In the genomic region with DNA sequence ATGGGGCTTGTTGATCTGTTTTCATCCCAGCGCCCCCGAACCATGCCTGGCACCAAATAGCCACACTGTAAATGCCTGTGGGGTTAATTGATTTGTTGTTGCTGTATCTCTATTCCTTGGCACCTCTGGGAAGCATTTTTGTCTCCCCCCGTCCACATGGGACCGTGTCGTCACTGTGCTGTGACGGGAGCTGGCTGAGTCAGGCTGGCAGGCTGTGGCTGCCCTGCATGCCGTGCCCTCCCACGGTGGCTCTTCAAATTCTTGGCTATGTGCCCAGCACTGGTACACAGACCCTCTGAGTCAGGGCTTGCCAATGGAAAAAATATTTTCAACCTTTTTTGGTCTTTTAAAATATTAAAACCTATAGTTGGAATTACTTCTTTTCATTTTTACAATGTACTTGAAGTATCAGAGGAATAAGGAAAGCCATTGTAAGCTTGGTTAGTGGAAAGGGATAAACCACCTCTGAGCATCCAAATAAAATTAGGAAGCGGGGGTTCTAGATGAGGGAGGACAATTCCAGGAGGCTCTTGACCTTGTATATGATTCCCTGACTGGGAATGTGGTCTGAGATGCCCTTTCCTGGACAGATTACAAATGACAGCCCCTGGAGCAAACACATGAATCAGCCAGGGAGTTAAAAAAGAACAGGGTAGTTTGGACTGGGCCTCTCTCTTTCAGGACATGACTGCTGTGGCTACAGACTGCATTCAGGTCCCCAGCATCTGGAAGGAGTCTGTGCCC, we compare ENCODE assay signal across 10 cellular contexts. TPM values are rescaled to one million over a fixed set of nuclear protein-coding genes. Genes with fewer than 3 reads are reported as not detected.
DNase-seq lines count a peak whose midpoint lies in the region; ATAC-seq and TF ChIP-seq lines count a peak whose summit lies in the region.
"Had no signal": no experiment of that assay in that cellular context is flagged by ENCODE, and none has a peak within 500 bp of the region (broad histone marks: within the 10 kb centered on the region; RNA-seq: fewer than 3 reads in every experiment).

No MANE protein-coding gene starts in this region.

- H4K20me1 ChIP-seq in neural progenitor cell (ENCODE audit: low read depth): no peaks in the 10 kb centered on the region

- no peak overlapping the region for H2AFZ ChIP-seq in neural progenitor cell (replicated peaks)

- H3K9ac ChIP-seq in mucosa of stomach (ENCODE audit: low read length) (peak overlapping the region; percentile 15), subcutaneous abdominal adipose tissue (ENCODE audit: low read length in 5 of 5) (peak overlapping the region in 1 of 5 donors; percentile 49), neural progenitor cell (no peak overlapping the region)

- H3K4me3 ChIP-seq in coronary artery (peak overlapping the region; percentile 28), mucosa of stomach (ENCODE audit: low read length) (no peak overlapping the region), subcutaneous abdominal adipose tissue (ENCODE audit: low read depth in 1 of 5, low read length in 5 of 5) (no peak overlapping the region), neural progenitor cell (no peak overlapping the region)
- H3K4me3 ChIP-seq: right lobe of liver had no signal

- H3K9me3 ChIP-seq in mucosa of stomach (ENCODE audit: control insufficient read depth, low read length) (no peaks in the 10 kb centered on the region), subcutaneous abdominal adipose tissue (ENCODE audit: control insufficient read depth in 5 of 5, low read length in 5 of 5) (peaks cover 0 to 10% (median 0%) of the 10 kb centered on the region in 5 donors), neural progenitor cell (ENCODE audit: low read depth) (peaks cover 14% of the 10 kb centered on the region)

- H3K27me3 Mint-ChIP-seq in neural progenitor cell (ENCODE audit: insufficient read depth, low read depth): peaks cover 2% of the 10 kb centered on the region

- H3K79me2 ChIP-seq in neural progenitor cell (ENCODE audit: low read depth): no peaks in the 10 kb centered on the region

- peaks cover 27% of the 10 kb centered on the region for H3K36me3 Mint-ChIP-seq in neural progenitor cell

- H3F3A ChIP-seq in neural progenitor cell (ENCODE audit: low read depth): no peaks in the 10 kb centered on the region

- peaks cover 20% of the 10 kb centered on the region for H3K9me3 Mint-ChIP-seq in neural progenitor cell

- no peak overlapping the region for H3K4me3 Mint-ChIP-seq in neural progenitor cell

- no peak overlapping the region for H3K27ac Mint-ChIP-seq in neural progenitor cell

- H3K36me3 ChIP-seq in mucosa of stomach (ENCODE audit: control insufficient read depth, insufficient read depth, low read length) (no peaks in the 10 kb centered on the region), subcutaneous abdominal adipose tissue (ENCODE audit: control insufficient read depth in 5 of 5, insufficient read depth in 5 of 5, low read length in 5 of 5) (peaks cover 0 to 5% (median 0%) of the 10 kb centered on the region in 5 donors), neural progenitor cell (peaks cover 13% of the 10 kb centered on the region)
- H3K36me3 ChIP-seq: right lobe of liver had no signal

- no peak overlapping the region for H3K4me2 ChIP-seq in neural progenitor cell

- peaks cover 2% of the 10 kb centered on the region for H3K4me1 Mint-ChIP-seq in neural progenitor cell

- peak; percentile 79 for ATAC-seq in SK-N-SH treated with all-trans-retinoic acid at 6 μM for 48 hours

- DNase-seq in DMS 273 (lab: John Stamatoyannopoulos, UW; ENCODE audit: unreplicated experiment): peak; percentile 78
- DNase-seq in DMS 273 treated with DMSO at 0.1 percent for 48 hours (lab: John Stamatoyannopoulos, UW): no peak
- DNase-seq in coronary artery (ENCODE audit: low spot score): peak; percentile 90
- no peak for DNase-seq in neural progenitor cell (ENCODE audit: low spot score)
- no peak for DNase-seq in iPS-NIHi11 (ENCODE audit: low spot score)

- H3K27ac ChIP-seq in coronary artery (peak overlapping the region; percentile 81 to 90), subcutaneous abdominal adipose tissue (ENCODE audit: low read depth, low read length) (peak overlapping the region; percentile 52), neural progenitor cell (no peak overlapping the region)
- H3K27ac ChIP-seq: 22Rv1 had no signal

- H3K27me3 ChIP-seq in mucosa of stomach (ENCODE audit: control insufficient read depth, insufficient read depth, low read length) (no peaks in the 10 kb centered on the region), subcutaneous abdominal adipose tissue (ENCODE audit: control insufficient read depth in 5 of 5, insufficient read depth in 4 of 5, low read length in 5 of 5) (no peaks in the 10 kb centered on the region), neural progenitor cell (no peaks in the 10 kb centered on the region)
- H3K27me3 ChIP-seq: right lobe of liver had no signal

- H3K4me1 ChIP-seq in mucosa of stomach (ENCODE audit: control insufficient read depth, insufficient read depth, low read length) (peaks cover 62% of the 10 kb centered on the region), subcutaneous abdominal adipose tissue (ENCODE audit: control insufficient read depth in 5 of 5, insufficient read depth in 5 of 5, low read length in 5 of 5) (peaks cover 0 to 46% (median 32%) of the 10 kb centered on the region in 5 donors), neural progenitor cell (no peaks in the 10 kb centered on the region)

- TF ChIP-seq CTCF in coronary artery (IDR thresholded peaks at IDR 0.05): no peak
- TF ChIP-seq CTCF in neural progenitor cell (IDR thresholded peaks at IDR 0.05): no peak

TF ChIP-seq in SK-N-SH treated with all-trans-retinoic acid at 6 μM for 48 hours, 23 proteins besides CTCF, POLR2A, EP300 and RAD21:
- peak; percentile 27; the same call in 1 of the 2 replicates for TF ChIP-seq ISL1 (CRISPR knock-in tag; IDR thresholded peaks at IDR 0.05)
- peak; percentile 54; the same call in 1 of the 2 replicates for TF ChIP-seq CSDC2 (CRISPR knock-in tag; IDR thresholded peaks at IDR 0.05)
- TF ChIP-seq ZNF565 (CRISPR knock-in tag; conservative IDR thresholded peaks at IDR 0.05; ENCODE audit: low read depth): no peak
- no peak for TF ChIP-seq ZFP3 (CRISPR knock-in tag; IDR thresholded peaks at IDR 0.05)
- TF ChIP-seq, protein P1, sequence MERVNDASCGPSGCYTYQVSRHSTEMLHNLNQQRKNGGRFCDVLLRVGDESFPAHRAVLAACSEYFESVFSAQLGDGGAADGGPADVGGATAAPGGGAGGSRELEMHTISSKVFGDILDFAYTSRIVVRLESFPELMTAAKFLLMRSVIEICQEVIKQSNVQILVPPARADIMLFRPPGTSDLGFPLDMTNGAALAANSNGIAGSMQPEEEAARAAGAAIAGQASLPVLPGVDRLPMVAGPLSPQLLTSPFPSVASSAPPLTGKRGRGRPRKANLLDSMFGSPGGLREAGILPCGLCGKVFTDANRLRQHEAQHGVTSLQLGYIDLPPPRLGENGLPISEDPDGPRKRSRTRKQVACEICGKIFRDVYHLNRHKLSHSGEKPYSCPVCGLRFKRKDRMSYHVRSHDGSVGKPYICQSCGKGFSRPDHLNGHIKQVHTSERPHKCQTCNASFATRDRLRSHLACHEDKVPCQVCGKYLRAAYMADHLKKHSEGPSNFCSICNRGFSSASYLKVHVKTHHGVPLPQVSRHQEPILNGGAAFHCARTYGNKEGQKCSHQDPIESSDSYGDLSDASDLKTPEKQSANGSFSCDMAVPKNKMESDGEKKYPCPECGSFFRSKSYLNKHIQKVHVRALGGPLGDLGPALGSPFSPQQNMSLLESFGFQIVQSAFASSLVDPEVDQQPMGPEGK (CRISPR knock-in tag; IDR thresholded peaks at IDR 0.05; ENCODE audit: borderline replicate concordance): peak; percentile 54; the same call in 1 of the 2 replicates
- TF ChIP-seq, protein P2, sequence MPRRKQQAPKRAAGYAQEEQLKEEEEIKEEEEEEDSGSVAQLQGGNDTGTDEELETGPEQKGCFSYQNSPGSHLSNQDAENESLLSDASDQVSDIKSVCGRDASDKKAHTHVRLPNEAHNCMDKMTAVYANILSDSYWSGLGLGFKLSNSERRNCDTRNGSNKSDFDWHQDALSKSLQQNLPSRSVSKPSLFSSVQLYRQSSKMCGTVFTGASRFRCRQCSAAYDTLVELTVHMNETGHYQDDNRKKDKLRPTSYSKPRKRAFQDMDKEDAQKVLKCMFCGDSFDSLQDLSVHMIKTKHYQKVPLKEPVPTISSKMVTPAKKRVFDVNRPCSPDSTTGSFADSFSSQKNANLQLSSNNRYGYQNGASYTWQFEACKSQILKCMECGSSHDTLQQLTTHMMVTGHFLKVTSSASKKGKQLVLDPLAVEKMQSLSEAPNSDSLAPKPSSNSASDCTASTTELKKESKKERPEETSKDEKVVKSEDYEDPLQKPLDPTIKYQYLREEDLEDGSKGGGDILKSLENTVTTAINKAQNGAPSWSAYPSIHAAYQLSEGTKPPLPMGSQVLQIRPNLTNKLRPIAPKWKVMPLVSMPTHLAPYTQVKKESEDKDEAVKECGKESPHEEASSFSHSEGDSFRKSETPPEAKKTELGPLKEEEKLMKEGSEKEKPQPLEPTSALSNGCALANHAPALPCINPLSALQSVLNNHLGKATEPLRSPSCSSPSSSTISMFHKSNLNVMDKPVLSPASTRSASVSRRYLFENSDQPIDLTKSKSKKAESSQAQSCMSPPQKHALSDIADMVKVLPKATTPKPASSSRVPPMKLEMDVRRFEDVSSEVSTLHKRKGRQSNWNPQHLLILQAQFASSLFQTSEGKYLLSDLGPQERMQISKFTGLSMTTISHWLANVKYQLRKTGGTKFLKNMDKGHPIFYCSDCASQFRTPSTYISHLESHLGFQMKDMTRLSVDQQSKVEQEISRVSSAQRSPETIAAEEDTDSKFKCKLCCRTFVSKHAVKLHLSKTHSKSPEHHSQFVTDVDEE (CRISPR knock-in tag; IDR thresholded peaks at IDR 0.05): no peak

RNA-seq across cellular contexts. Expression of a gene that starts 59.4 kb away (rescaled TPM):
- total RNA-seq in neural progenitor cell (ENCODE audit: low replicate concordance): 10.9 and 22.0 TPM in 2 replicates

Comparison
In these comparisons a context has a peak if more than half of its experiments do, and no peak if none do; other contexts are left out.
1. DNase-seq: peak in DMS 273 (single experiment) and coronary artery (single experiment); none in DMS 273 treated with DMSO at 0.1 percent for 48 hours (single experiment), neural progenitor cell (single experiment) and iPS-NIHi11 (single experiment).